ENCODE assay signal across 14 cellular contexts in genomic region chr11:115780625-115781024, GRCh38.
A peak's percentile ranks its signal among the peaks of the same experiment; 100 is the strongest.
DNase-seq lines count a peak whose midpoint lies in the region; TF ChIP-seq lines count a peak whose summit lies in the region.
"Had no signal": no experiment of that assay in that cellular context is flagged by ENCODE, and none has a peak within 500 bp of the region (broad histone marks: within the 10 kb centered on the region; RNA-seq: fewer than 3 reads in every experiment).

No MANE protein-coding gene starts in this region.

- H3K4me3 Mint-ChIP-seq in endodermal cell (no peak overlapping the region), neural crest cell (no peak overlapping the region)
- H3K4me3 Mint-ChIP-seq: CD4-positive, CD25-positive, alpha-beta regulatory T cell; CD8-positive, alpha-beta memory T cell; HFFc6 had no signal

- H3K27me3 Mint-ChIP-seq in endodermal cell (ENCODE audit: insufficient read depth) = peaks cover 1% of the 10 kb centered on the region
- H3K27me3 Mint-ChIP-seq in neural crest cell (ENCODE audit: low read depth) = no peaks in the 10 kb centered on the region
- H3K27me3 Mint-ChIP-seq: CD4-positive, CD25-positive, alpha-beta regulatory T cell; CD8-positive, alpha-beta memory T cell had no signal

- H3K4me1 ChIP-seq in endodermal cell (ENCODE audit: control insufficient read depth, insufficient read depth, low read length) = peaks cover 8% of the 10 kb centered on the region
- H3K4me1 ChIP-seq: Caco-2 had no signal

- H3K27ac ChIP-seq in endodermal cell (ENCODE audit: low read depth, low read length) = no peak overlapping the region
- H3K27ac ChIP-seq: HL-60 had no signal

- DNase-seq in NCI-H1048 (lab: John Stamatoyannopoulos, UW) (peak; percentile 3), NCI-H69 (lab: John Stamatoyannopoulos, UW) (peak; percentile 95), endodermal cell (peak; percentile 54), neural crest cell (ENCODE audit: low read depth, low spot score) (no peak), NCI-H2227 (lab: John Stamatoyannopoulos, UW; ENCODE audit: unreplicated experiment) (no peak), LoVo (ENCODE audit: low spot score) (no peak), COLO829 (ENCODE audit: low spot score) (no peak)
- DNase-seq: BE2C; C1 segment of cervical spinal cord; Caco-2; CD4-positive, CD25-positive, alpha-beta regulatory T cell; CD8-positive, alpha-beta memory T cell; HFFc6 had no signal

- H3K4me3 ChIP-seq in endodermal cell (ENCODE audit: low read length) = no peak overlapping the region

- no peak overlapping the region for H3K9ac ChIP-seq in endodermal cell (ENCODE audit: extremely low read depth, low read length, poor library complexity, severe bottlenecking)

- H3K9me3 Mint-ChIP-seq in endodermal cell (peaks cover 10% of the 10 kb centered on the region), neural crest cell (no peaks in the 10 kb centered on the region)

- WGBS in endodermal cell (ENCODE audit: insufficient coverage in 1 of 2, insufficient read length in 1 of 2), 2 experiments = 60 to 76% methylated on average over 1 to 7 of the region's 7 CpGs

- H3K27me3 ChIP-seq in endodermal cell (ENCODE audit: control insufficient read depth, insufficient read depth, low read length, poor library complexity, severe bottlenecking) = peaks cover 14% of the 10 kb centered on the region
- H3K27me3 ChIP-seq: BE2C had no signal

- H3K4me1 Mint-ChIP-seq in endodermal cell (peaks cover 21% of the 10 kb centered on the region), neural crest cell (peaks cover 13% of the 10 kb centered on the region)
- H3K4me1 Mint-ChIP-seq: CD4-positive, CD25-positive, alpha-beta regulatory T cell; CD8-positive, alpha-beta memory T cell had no signal

- no peaks in the 10 kb centered on the region for H3K36me3 Mint-ChIP-seq in endodermal cell (ENCODE audit: low read depth)
- no peaks in the 10 kb centered on the region for H3K36me3 Mint-ChIP-seq in neural crest cell (ENCODE audit: low read depth)
- H3K36me3 Mint-ChIP-seq: CD4-positive, CD25-positive, alpha-beta regulatory T cell; CD8-positive, alpha-beta memory T cell had no signal

- H3K9me3 ChIP-seq in endodermal cell (ENCODE audit: control insufficient read depth, low read length) = peaks cover 11% of the 10 kb centered on the region
- H3K9me3 ChIP-seq: BE2C, Caco-2 had no signal

- H3K27ac Mint-ChIP-seq in endodermal cell (no peak overlapping the region), neural crest cell (ENCODE audit: unreplicated experiment) (peak overlapping the region; percentile 4)
- H3K27ac Mint-ChIP-seq: CD4-positive, CD25-positive, alpha-beta regulatory T cell; CD8-positive, alpha-beta memory T cell; HFFc6 had no signal

- no peak for TF ChIP-seq CTCF in endodermal cell (conservative IDR thresholded peaks at IDR 0.05)
- no peak for TF ChIP-seq CTCF in neural crest cell (conservative IDR thresholded peaks at IDR 0.05)

- no peaks in the 10 kb centered on the region for H3K36me3 ChIP-seq in endodermal cell (ENCODE audit: control insufficient read depth, insufficient read depth, low read length)
- H3K36me3 ChIP-seq: BE2C had no signal

Comparison
In these comparisons a context has a peak if more than half of its experiments do, and no peak if none do; other contexts are left out.
1. DNase-seq: peak in NCI-H1048 (single experiment), NCI-H69 (single experiment) and endodermal cell (single experiment); none in neural crest cell (single experiment), NCI-H2227 (single experiment), LoVo (single experiment) and COLO829 (single experiment).